8 cellular contexts compared by ENCODE assay signal in genomic region chr10:38355997-38356926, GRCh38.
DNase-seq lines count a peak whose midpoint lies in the region; ATAC-seq and TF ChIP-seq lines count a peak whose summit lies in the region.
"Not testable (repeated sequence)": the region's sequence is repeated elsewhere in the genome, so short reads cannot be mapped to it uniquely, and the experiment has no call there.

No MANE protein-coding gene starts in this region.

- not testable (repeated sequence) for H3K36me3 Mint-ChIP-seq in activated CD4-positive, alpha-beta T cell treated with anti-CD3 and anti-CD28 coated beads, Interleukin-2, amount 10 ng/mL, durations not matched to agents 24 days and 14 days (ENCODE audit: low read depth)

- peak overlapping the region; percentile 97 for H3K27ac Mint-ChIP-seq in activated CD4-positive, alpha-beta T cell treated with anti-CD3 and anti-CD28 coated beads, Interleukin-2, amount 10 ng/mL, durations not matched to agents 24 days and 14 days

- H3K4me1 ChIP-seq in BE2C, left lung: not testable (repeated sequence)

- H3K4me3 Mint-ChIP-seq in activated CD4-positive, alpha-beta T cell treated with anti-CD3 and anti-CD28 coated beads, Interleukin-2, amount 10 ng/mL, durations not matched to agents 24 days and 14 days = peak overlapping the region; percentile 90

- H3K27me3 Mint-ChIP-seq in activated CD4-positive, alpha-beta T cell treated with anti-CD3 and anti-CD28 coated beads, Interleukin-2, amount 10 ng/mL, durations not matched to agents 24 days and 14 days = not testable (repeated sequence)

- H3K27me3 ChIP-seq in BE2C, left lung: not testable (repeated sequence)

- H3K4me1 Mint-ChIP-seq in activated CD4-positive, alpha-beta T cell treated with anti-CD3 and anti-CD28 coated beads, Interleukin-2, amount 10 ng/mL, durations not matched to agents 24 days and 14 days = not testable (repeated sequence)

- peak; percentile 69 for DNase-seq in BE2C
- DNase-seq in NCI-H510A (lab: John Stamatoyannopoulos, UW) = peak; percentile 11
- DNase-seq in activated CD4-positive, alpha-beta T cell treated with anti-CD3 and anti-CD28 coated beads, Interleukin-2, amount 10 ng/mL, durations not matched to agents 24 days and 14 days = peak; percentile 95
- DNase-seq in left lung = peak; percentile 87 to 88
- peak; percentile 25 to 64 (median 50) for DNase-seq in stimulated activated CD4-positive, alpha-beta T cell treated with anti-CD3 and anti-CD28 coated beads, Interleukin-1b, Interleukin-23, amount 100 ng/mL, for 24 hours (ENCODE audit: low read depth in 4 of 4, low spot score in 1 of 4)

- not testable (repeated sequence) for TF ChIP-seq CTCF in BE2C (IDR thresholded peaks at IDR 0.05; ENCODE audit: low read depth, low read length); left lung (IDR thresholded peaks at IDR 0.05)

- ATAC-seq in GM19324 (IDR thresholded peaks at IDR 0.05; ENCODE audit: low FRiP score, unreplicated experiment) (peak; percentile 100), HG03432 (IDR thresholded peaks at IDR 0.05; ENCODE audit: unreplicated experiment) (peak; percentile 100), left lung (peak; percentile 100)

- not testable (repeated sequence) for H3K36me3 ChIP-seq in BE2C, left lung

- H3K9me3 ChIP-seq in BE2C, left lung: not testable (repeated sequence)

- intact Hi-C loops in activated CD4-positive, alpha-beta T cell treated with anti-CD3 and anti-CD28 coated beads, Interleukin-2, amount 10 ng/mL, durations not matched to agents 24 days and 14 days (cut with micrococcal nuclease) = loop anchor here (5.0 kb wide), 2 partner anchors 264 to 499 kb away; partner anchors contain the start of genes ZNF248 and ZNF37A
- intact Hi-C loops in left lung (cut with DNase I) = not testable (repeated sequence)

- H3K9me3 Mint-ChIP-seq in activated CD4-positive, alpha-beta T cell treated with anti-CD3 and anti-CD28 coated beads, Interleukin-2, amount 10 ng/mL, durations not matched to agents 24 days and 14 days = not testable (repeated sequence)

- H3K4me3 ChIP-seq in BE2C (ENCODE audit: low read depth, low read length) (peak overlapping the region; percentile 47), left lung (peak overlapping the region; percentile 22 to 39)

- H3K27ac ChIP-seq in cingulate gyrus (ENCODE audit: low read depth, low read length) = peak overlapping the region; percentile 96
- H3K27ac ChIP-seq in left lung = peak overlapping the region; percentile 76 to 89

Comparison
In these comparisons a context has a peak if more than half of its experiments do, and no peak if none do; other contexts are left out.
1. Peak in every context shown above with its lines: DNase-seq, ATAC-seq, H3K4me3 ChIP-seq and H3K27ac ChIP-seq.
2. DNase-seq: peak in every context shown above with its lines; median percentile 95 in activated CD4-positive, alpha-beta T cell treated with anti-CD3 and anti-CD28 coated beads, Interleukin-2, amount 10 ng/mL, durations not matched to agents 24 days and 14 days; 88 in left lung; 69 in BE2C; 50 in stimulated activated CD4-positive, alpha-beta T cell treated with anti-CD3 and anti-CD28 coated beads, Interleukin-1b, Interleukin-23, amount 100 ng/mL, for 24 hours; 11 in NCI-H510A.